27 cellular contexts compared by ENCODE assay signal in genomic region chr3:22485943-22486342, GRCh38.
"Had no signal": no experiment of that assay in that cellular context is flagged by ENCODE, and none has a peak within 500 bp of the region (broad histone marks: within the 10 kb centered on the region; RNA-seq: fewer than 3 reads in every experiment).

No MANE protein-coding gene starts in this region.

- H3K4me3 ChIP-seq: neural progenitor cell, ovary, psoas muscle, right lobe of liver, sigmoid colon, stomach, thoracic aorta, thyroid gland, tibial nerve, upper lobe of left lung, vagina had no signal

- H3K4me1 Mint-ChIP-seq: naive thymus-derived CD8-positive, alpha-beta T cell; neural progenitor cell; stimulated activated effector memory CD8-positive, alpha-beta T cell treated with anti-CD3 and anti-CD28 coated beads, Interleukin-12 subunit alpha, Interleukin-12 subunit beta, amount 100 ng/mL, for 72 hours; stimulated activated naive B cell treated with anti-CD40 and anti-IgM and Interleukin-4, amounts not matched to agents 10 μg/mL and 1 μg/mL and 100 μg/mL, for 72 hours had no signal

- ATAC-seq: naive thymus-derived CD8-positive, alpha-beta T cell; natural killer cell treated with Interleukin-12 subunit alpha and Interleukin-12 subunit beta and Interleukin-15 and Interleukin-18, amount 100 ng/mL, for 72 hours; psoas muscle; right cardiac atrium; right lobe of liver; stimulated activated effector memory CD8-positive, alpha-beta T cell treated with anti-CD3 and anti-CD28 coated beads, Interleukin-12 subunit alpha, Interleukin-12 subunit beta, amount 100 ng/mL, for 72 hours; stimulated activated naive B cell treated with anti-CD40 and anti-IgM and Interleukin-4, amounts not matched to agents 10 μg/mL and 1 μg/mL and 100 μg/mL, for 72 hours had no signal

- H3K27ac Mint-ChIP-seq: naive thymus-derived CD8-positive, alpha-beta T cell; natural killer cell treated with Interleukin-12 subunit alpha and Interleukin-12 subunit beta and Interleukin-15 and Interleukin-18, amount 100 ng/mL, for 72 hours; neural progenitor cell; progenitor cell of endocrine pancreas; stimulated activated effector memory CD8-positive, alpha-beta T cell treated with anti-CD3 and anti-CD28 coated beads, Interleukin-12 subunit alpha, Interleukin-12 subunit beta, amount 100 ng/mL, for 72 hours; stimulated activated naive B cell treated with anti-CD40 and anti-IgM and Interleukin-4, amounts not matched to agents 10 μg/mL and 1 μg/mL and 100 μg/mL, for 72 hours; stimulated activated naive CD8-positive, alpha-beta T cell treated with anti-CD3 and anti-CD28 coated beads, Interleukin-15, Interleukin-2, amounts not matched to agents 100 ng/mL and 50 ng/mL, for 24 hours had no signal

- H3K27me3 Mint-ChIP-seq: naive thymus-derived CD8-positive, alpha-beta T cell; natural killer cell treated with Interleukin-12 subunit alpha and Interleukin-12 subunit beta and Interleukin-15 and Interleukin-18, amount 100 ng/mL, for 72 hours; stimulated activated naive B cell treated with anti-CD40 and anti-IgM and Interleukin-4, amounts not matched to agents 10 μg/mL and 1 μg/mL and 100 μg/mL, for 72 hours; stimulated activated naive CD8-positive, alpha-beta T cell treated with anti-CD3 and anti-CD28 coated beads, Interleukin-15, Interleukin-2, amounts not matched to agents 100 ng/mL and 50 ng/mL, for 24 hours had no signal

- H3K36me3 Mint-ChIP-seq: naive thymus-derived CD8-positive, alpha-beta T cell; natural killer cell treated with Interleukin-12 subunit alpha and Interleukin-12 subunit beta and Interleukin-15 and Interleukin-18, amount 100 ng/mL, for 72 hours; neural progenitor cell; stimulated activated effector memory CD8-positive, alpha-beta T cell treated with anti-CD3 and anti-CD28 coated beads, Interleukin-12 subunit alpha, Interleukin-12 subunit beta, amount 100 ng/mL, for 72 hours; stimulated activated naive B cell treated with anti-CD40 and anti-IgM and Interleukin-4, amounts not matched to agents 10 μg/mL and 1 μg/mL and 100 μg/mL, for 72 hours had no signal

- DNase-seq: naive thymus-derived CD8-positive, alpha-beta T cell; occipital lobe; ovary; posterior cingulate gyrus; psoas muscle; right cardiac atrium; right lobe of liver; sigmoid colon; small intestine; stimulated activated CD4-positive, alpha-beta T cell treated with anti-CD3 and anti-CD28 coated beads, Interleukin-15, amount 100 ng/mL, for 24 hours; stimulated activated CD4-positive, alpha-beta T cell treated with anti-CD3 and anti-CD28 coated beads, Interleukin-2, amount 100 ng/mL, for 24 hours; stimulated activated CD4-positive, alpha-beta T cell treated with anti-CD3 and anti-CD28 coated beads, Interleukin-2, amount 100 ng/mL, for 48 hours; stimulated activated CD4-positive, alpha-beta T cell treated with anti-CD3 and anti-CD28 coated beads, Interleukin-4, amount 100 ng/mL, for 24 hours; stimulated activated naive B cell treated with anti-CD40 and anti-IgM and Interleukin-4, amounts not matched to agents 10 μg/mL and 1 μg/mL and 100 μg/mL, for 72 hours; stimulated activated naive CD4-positive, alpha-beta T cell treated with Interleukin-2 at 50 U/mL for 16 hours; stomach; thyroid gland; trophoblast cell; upper lobe of left lung had no signal

- H3K4me3 Mint-ChIP-seq: naive thymus-derived CD8-positive, alpha-beta T cell; natural killer cell treated with Interleukin-12 subunit alpha and Interleukin-12 subunit beta and Interleukin-15 and Interleukin-18, amount 100 ng/mL, for 72 hours; neural progenitor cell; stimulated activated effector memory CD8-positive, alpha-beta T cell treated with anti-CD3 and anti-CD28 coated beads, Interleukin-12 subunit alpha, Interleukin-12 subunit beta, amount 100 ng/mL, for 72 hours; stimulated activated naive B cell treated with anti-CD40 and anti-IgM and Interleukin-4, amounts not matched to agents 10 μg/mL and 1 μg/mL and 100 μg/mL, for 72 hours; stimulated activated naive CD8-positive, alpha-beta T cell treated with anti-CD3 and anti-CD28 coated beads, Interleukin-15, Interleukin-2, amounts not matched to agents 100 ng/mL and 50 ng/mL, for 24 hours had no signal

- H3K9me3 Mint-ChIP-seq: neural progenitor cell; stimulated activated naive CD8-positive, alpha-beta T cell treated with anti-CD3 and anti-CD28 coated beads, Interleukin-15, Interleukin-2, amounts not matched to agents 100 ng/mL and 50 ng/mL, for 24 hours had no signal
